Comparison of ENCODE assay signal across 25 cellular contexts in genomic region chr1:5368211-5368610, GRCh38.
DNase-seq lines count a peak whose midpoint lies in the region; TF ChIP-seq lines count a peak whose summit lies in the region.
"Had no signal": no experiment of that assay in that cellular context is flagged by ENCODE, and none has a peak within 500 bp of the region (broad histone marks: within the 10 kb centered on the region; RNA-seq: fewer than 3 reads in every experiment).

No MANE protein-coding gene starts in this region.

- no peak overlapping the region for H3K4me3 ChIP-seq in sigmoid colon
- no peak overlapping the region for H3K4me3 ChIP-seq in trophoblast cell (ENCODE audit: low read depth, low read length)
- H3K4me3 ChIP-seq: A549; BLaER1 treated with 17β-estradiol and CSF1 and Interleukin-3, amounts not matched to agents 10 nM and 100 nM; GM12878 had no signal

- H3K79me2 ChIP-seq in trophoblast cell (ENCODE audit: control insufficient read depth, insufficient read depth, low read length, poor library complexity) = no peaks in the 10 kb centered on the region

- H3K4me3 Mint-ChIP-seq in neural crest cell = no peak overlapping the region
- H3K4me3 Mint-ChIP-seq: B cell; CD4-positive, alpha-beta memory T cell; CD8-positive, alpha-beta memory T cell had no signal

- H3K4me2 ChIP-seq in trophoblast cell (ENCODE audit: low read length) = no peak overlapping the region
- H3K4me2 ChIP-seq: A549 had no signal

- H3K23ac ChIP-seq in trophoblast cell (ENCODE audit: low read length) = no peak overlapping the region

- no peak overlapping the region for H2AK5ac ChIP-seq in trophoblast cell (ENCODE audit: low read length)

- no peak overlapping the region for H2AFZ ChIP-seq in trophoblast cell (ENCODE audit: insufficient read depth, low read length, poor library complexity)

- no peak overlapping the region for H4K91ac ChIP-seq in trophoblast cell (ENCODE audit: low read depth, low read length)

- no peak overlapping the region for H2BK12ac ChIP-seq in trophoblast cell (ENCODE audit: low read length)

- peaks cover 2% of the 10 kb centered on the region for H3K36me3 Mint-ChIP-seq in neural crest cell (ENCODE audit: low read depth)
- H3K36me3 Mint-ChIP-seq: CD4-positive, CD25-positive, alpha-beta regulatory T cell had no signal

- DNase-seq in SW480 (ENCODE audit: low spot score) (peak; percentile 91), mesenteric fat pad (ENCODE audit: low spot score) (peak; percentile 16), neural crest cell (ENCODE audit: low read depth, low spot score) (no peak), sigmoid colon (peak; percentile 3), posterior vena cava (ENCODE audit: low spot score) (no peak), HPDE6-E6E7 (ENCODE audit: extremely low spot score) (no peak), trophoblast cell (no peak)
- DNase-seq: AML-193; CD4-positive, alpha-beta memory T cell; CD4-positive, CD25-positive, alpha-beta regulatory T cell; CD8-positive, alpha-beta memory T cell; COR-L47; DMS 273 treated with DMSO at 0.1 percent for 48 hours; DMS153; DMS53; DMS79; DND-41; EL; GDM1 had no signal

- H3K9me3 ChIP-seq in sigmoid colon (peaks cover 0 to 1% (median 0%) of the 10 kb centered on the region in 4 donors), trophoblast cell (ENCODE audit: insufficient read depth, low read depth, low read length) (peaks cover 9% of the 10 kb centered on the region)
- H3K9me3 ChIP-seq: A549 had no signal

- H3K4me1 Mint-ChIP-seq in neural crest cell = peaks cover 15% of the 10 kb centered on the region
- H3K4me1 Mint-ChIP-seq: B cell had no signal

- H3K4me1 ChIP-seq in sigmoid colon = no peaks in the 10 kb centered on the region
- no peaks in the 10 kb centered on the region for H3K4me1 ChIP-seq in trophoblast cell (ENCODE audit: control insufficient read depth in 1 of 2, insufficient read depth in 2 of 2, low read length in 2 of 2)
- H3K4me1 ChIP-seq: A549 had no signal

- H3K9me3 Mint-ChIP-seq in neural crest cell = peaks cover 15% of the 10 kb centered on the region

- 37 to 71% methylated on average over 5 of the region's 5 CpGs for WGBS in sigmoid colon, 2 donors
- WGBS in trophoblast cell (ENCODE audit: extremely low coverage, insufficient coverage, insufficient read length) = no CpG with 5 or more reads among the region's 5 CpGs

- peak overlapping the region; percentile 21 for H3K27ac Mint-ChIP-seq in neural crest cell (ENCODE audit: unreplicated experiment)
- H3K27ac Mint-ChIP-seq: B cell had no signal

- no peaks in the 10 kb centered on the region for H3K79me1 ChIP-seq in trophoblast cell (ENCODE audit: low read length)

- no peak overlapping the region for H2BK5ac ChIP-seq in trophoblast cell (ENCODE audit: low read depth, low read length, poor library complexity)

- H3K14ac ChIP-seq in trophoblast cell (ENCODE audit: low read length) = no peak overlapping the region

- H3K4ac ChIP-seq in trophoblast cell (ENCODE audit: low read depth, low read length) = no peak overlapping the region

- H3K36me3 ChIP-seq in sigmoid colon (no peaks in the 10 kb centered on the region), trophoblast cell (ENCODE audit: control insufficient read depth in 1 of 2, insufficient read depth in 2 of 2, low read length in 2 of 2) (no peaks in the 10 kb centered on the region)
- H3K36me3 ChIP-seq: BLaER1 treated with 17β-estradiol and CSF1 and Interleukin-3, amounts not matched to agents 10 nM and 100 nM had no signal

- no peak overlapping the region for H4K12ac ChIP-seq in trophoblast cell (ENCODE audit: low read depth, low read length)

- intact Hi-C loops in sigmoid colon (cut with DNase I) (no loop called here), posterior vena cava (cut with DNase I) (no loop called here)

- no peak for TF ChIP-seq POLR2A in sigmoid colon (IDR thresholded peaks at IDR 0.05)

- TF ChIP-seq CTCF in neural crest cell (conservative IDR thresholded peaks at IDR 0.05) (no peak), sigmoid colon (IDR thresholded peaks at IDR 0.05) (no peak)

- H3K27me3 ChIP-seq in sigmoid colon (peaks cover 0 to 4% (median 0%) of the 10 kb centered on the region in 3 donors), trophoblast cell (ENCODE audit: insufficient read depth, low read length) (no peaks in the 10 kb centered on the region)
- H3K27me3 ChIP-seq: BLaER1 treated with 17β-estradiol and CSF1 and Interleukin-3, amounts not matched to agents 10 nM and 100 nM had no signal

- no peak overlapping the region for H2BK120ac ChIP-seq in trophoblast cell (ENCODE audit: insufficient read depth, low read length, poor library complexity)

- no peak overlapping the region for H4K8ac ChIP-seq in trophoblast cell (ENCODE audit: low read depth, low read length)

- H3K9ac ChIP-seq in trophoblast cell (ENCODE audit: low read length) = no peak overlapping the region
- H3K9ac ChIP-seq: BLaER1 treated with 17β-estradiol and CSF1 and Interleukin-3, amounts not matched to agents 10 nM and 100 nM had no signal

- TF ChIP-seq EP300 in sigmoid colon (IDR thresholded peaks at IDR 0.05) = no peak

- H3K27ac ChIP-seq in sigmoid colon (no peak overlapping the region), trophoblast cell (ENCODE audit: low read depth, low read length) (no peak overlapping the region)
- H3K27ac ChIP-seq: 22Rv1; A549; BLaER1 treated with 17β-estradiol and CSF1 and Interleukin-3, amounts not matched to agents 10 nM and 100 nM; C4-2B had no signal

- H3K18ac ChIP-seq in trophoblast cell (ENCODE audit: low read length) = no peak overlapping the region

- H3K27me3 Mint-ChIP-seq in neural crest cell (ENCODE audit: low read depth) = no peaks in the 10 kb centered on the region
- H3K27me3 Mint-ChIP-seq: B cell; CD4-positive, alpha-beta memory T cell; CD4-positive, CD25-positive, alpha-beta regulatory T cell had no signal

Comparison
In these comparisons a context has a peak if more than half of its experiments do, and no peak if none do; other contexts are left out.
1. DNase-seq: peak in SW480 (single experiment), mesenteric fat pad (single experiment) and sigmoid colon (single experiment); none in neural crest cell (single experiment), posterior vena cava (single experiment), HPDE6-E6E7 (single experiment) and trophoblast cell (0 of 2).